1 cellular context compared by ENCODE assay signal in genomic region chr2:171523339-171523931, GRCh38.
TF ChIP-seq lines count a peak whose summit lies in the region.

No MANE protein-coding gene starts in this region.

TF ChIP-seq in HepG2, 621 proteins besides CTCF, POLR2A, EP300 and RAD21 (continued from another document and continues in another):
- TF ChIP-seq KLF15 (CRISPR knock-in tag; IDR thresholded peaks at IDR 0.05; ENCODE audit: borderline replicate concordance) (no peak), ZNF670 (CRISPR knock-in tag; IDR thresholded peaks at IDR 0.05; ENCODE audit: borderline replicate concordance) (no peak), JARID2 (CRISPR knock-in tag; IDR thresholded peaks at IDR 0.05; ENCODE audit: insufficient replicate concordance) (no peak), TEF (CRISPR knock-in tag; IDR thresholded peaks at IDR 0.05) (no peak), CENPBD1 (CRISPR knock-in tag; IDR thresholded peaks at IDR 0.05; ENCODE audit: borderline replicate concordance, low read depth) (no peak), KLF16 (CRISPR knock-in tag; IDR thresholded peaks at IDR 0.05) (no peak), ARNTL (CRISPR knock-in tag; IDR thresholded peaks at IDR 0.05) (no peak), PBX3 (CRISPR knock-in tag; IDR thresholded peaks at IDR 0.05; ENCODE audit: borderline replicate concordance) (no peak), CBX2 (IDR thresholded peaks at IDR 0.05; ENCODE audit: low read depth, low read length) (no peak), CBX2 (CRISPR knock-in tag; IDR thresholded peaks at IDR 0.05; ENCODE audit: low read depth) (no peak), NR3C1 (CRISPR knock-in tag; IDR thresholded peaks at IDR 0.05) (no peak), TBX3 (IDR thresholded peaks at IDR 0.05; ENCODE audit: borderline replicate concordance) (no peak), ZMYM4 (CRISPR knock-in tag; IDR thresholded peaks at IDR 0.05) (no peak; the same call in 1 of the 2 replicates), TAF15 (IDR thresholded peaks at IDR 0.05; ENCODE audit: low read depth, low read length, poor library complexity, severe bottlenecking) (no peak), PHB2 (IDR thresholded peaks at IDR 0.05; ENCODE audit: partially characterized antibody) (no peak), HDAC2 (CRISPR knock-in tag; IDR thresholded peaks at IDR 0.05) (no peak), ZNF12 (CRISPR knock-in tag; IDR thresholded peaks at IDR 0.05) (no peak), GABPB1 (CRISPR knock-in tag; IDR thresholded peaks at IDR 0.05) (peak; percentile 24; the same call in 1 of the 2 replicates), NFYC (CRISPR knock-in tag; IDR thresholded peaks at IDR 0.05) (no peak), SMYD3 (CRISPR knock-in tag; IDR thresholded peaks at IDR 0.05) (no peak), ZNF609 (CRISPR knock-in tag; IDR thresholded peaks at IDR 0.05; ENCODE audit: borderline replicate concordance) (no peak), RNF219 (CRISPR knock-in tag; IDR thresholded peaks at IDR 0.05) (no peak), ZBED4 (CRISPR knock-in tag; IDR thresholded peaks at IDR 0.05; ENCODE audit: borderline replicate concordance) (no peak), MTERF4 (CRISPR knock-in tag; IDR thresholded peaks at IDR 0.05) (peak; percentile 76), KLF11 (CRISPR knock-in tag; IDR thresholded peaks at IDR 0.05) (no peak), ZMAT3 (CRISPR knock-in tag; conservative IDR thresholded peaks at IDR 0.05) (0 out of 2 replicates have a peak, but pooled peaks have one; percentile 38), ELF3 (CRISPR knock-in tag; IDR thresholded peaks at IDR 0.05) (no peak), TIGD3 (CRISPR knock-in tag; IDR thresholded peaks at IDR 0.05; ENCODE audit: borderline replicate concordance) (no peak), TBL1XR1 (IDR thresholded peaks at IDR 0.05; ENCODE audit: borderline replicate concordance, low read length, partially characterized antibody) (no peak), SP2 (CRISPR knock-in tag; IDR thresholded peaks at IDR 0.05) (no peak), KAT8 (CRISPR knock-in tag; IDR thresholded peaks at IDR 0.05) (no peak), ZSCAN22 (CRISPR knock-in tag; IDR thresholded peaks at IDR 0.05) (no peak), ZNF441 (CRISPR knock-in tag; IDR thresholded peaks at IDR 0.05; ENCODE audit: borderline replicate concordance) (peak; percentile 69), HNRNPK (IDR thresholded peaks at IDR 0.05; ENCODE audit: low read depth, low read length, poor library complexity, severe bottlenecking) (no peak), MTF1 (CRISPR knock-in tag; IDR thresholded peaks at IDR 0.05) (no peak), RBAK (CRISPR knock-in tag; IDR thresholded peaks at IDR 0.05) (no peak), ZNF431 (CRISPR knock-in tag; IDR thresholded peaks at IDR 0.05; ENCODE audit: borderline replicate concordance, low read depth) (no peak), ATF1 (CRISPR knock-in tag; IDR thresholded peaks at IDR 0.05) (no peak), ZNF205 (CRISPR knock-in tag; IDR thresholded peaks at IDR 0.05) (no peak), ADNP (CRISPR knock-in tag; IDR thresholded peaks at IDR 0.05) (no peak), ZNF18 (CRISPR knock-in tag; IDR thresholded peaks at IDR 0.05; ENCODE audit: insufficient replicate concordance) (no peak), ZNF563 (CRISPR knock-in tag; IDR thresholded peaks at IDR 0.05) (0 out of 2 replicates have a peak, but pooled peaks have one; percentile 30), FOXA3 (CRISPR knock-in tag; IDR thresholded peaks at IDR 0.05) (no peak), CENPX (CRISPR knock-in tag; IDR thresholded peaks at IDR 0.05) (no peak), SP5 (CRISPR knock-in tag; IDR thresholded peaks at IDR 0.05; ENCODE audit: borderline replicate concordance, low read depth) (no peak), LBX2 (CRISPR knock-in tag; IDR thresholded peaks at IDR 0.05; ENCODE audit: borderline replicate concordance) (no peak), ZNF121 (CRISPR knock-in tag; IDR thresholded peaks at IDR 0.05) (no peak), ZNF564 (CRISPR knock-in tag; IDR thresholded peaks at IDR 0.05) (no peak), ZNF33B (CRISPR knock-in tag; IDR thresholded peaks at IDR 0.05) (no peak), HIVEP1 (CRISPR knock-in tag; IDR thresholded peaks at IDR 0.05) (no peak), ZSCAN21 (CRISPR knock-in tag; IDR thresholded peaks at IDR 0.05; ENCODE audit: borderline replicate concordance) (peak; percentile 13; the same call in 1 of the 2 replicates)
